Comparison of ENCODE assay signal across 21 cellular contexts in genomic region chr1:2848006-2848670, GRCh38. TPM values are rescaled to one million over a fixed set of nuclear protein-coding genes. Genes with fewer than 3 reads are reported as not detected.
DNase-seq lines count a peak whose midpoint lies in the region; ATAC-seq, FAIRE-seq and TF ChIP-seq lines count a peak whose summit lies in the region.
"Had no signal": no experiment of that assay in that cellular context is flagged by ENCODE, and none has a peak within 500 bp of the region (broad histone marks: within the 10 kb centered on the region; RNA-seq: fewer than 3 reads in every experiment).

No MANE protein-coding gene starts in this region.

- no peaks in the 10 kb centered on the region for H3K4me1 ChIP-seq in right lobe of liver
- H3K4me1 ChIP-seq in HepG2 (ENCODE audit: insufficient read depth, low read length), result no peaks in the 10 kb centered on the region
- H3K4me1 ChIP-seq in lower lobe of right lung, result no peaks in the 10 kb centered on the region
- no peaks in the 10 kb centered on the region for H3K4me1 ChIP-seq in spleen

- H3K4me3 Mint-ChIP-seq in chondrocyte (ENCODE audit: unreplicated experiment), result no peak overlapping the region

- in situ Hi-C loops in HepG2 (cut with HindIII; ENCODE audit: extremely low pct_ligation_motif_present, low pct_unique_long_range_greater_than_20kb), result no loop called here

- peaks cover 2% of the 10 kb centered on the region for H3K36me3 Mint-ChIP-seq in chondrocyte (ENCODE audit: low read depth)
- H3K36me3 Mint-ChIP-seq: CD4-positive, CD25-positive, alpha-beta regulatory T cell had no signal

- H3K36me3 ChIP-seq in right lobe of liver (no peaks in the 10 kb centered on the region), HepG2 (replicated peaks in 1 of 2; ENCODE audit: control insufficient read depth in 1 of 2, insufficient read depth in 2 of 2, low read length in 2 of 2) (no peaks in the 10 kb centered on the region), lower lobe of right lung (no peaks in the 10 kb centered on the region), spleen (no peaks in the 10 kb centered on the region)

- TF ChIP-seq CTCF in right lobe of liver (IDR thresholded peaks at IDR 0.05), result no peak
- no peak for TF ChIP-seq CTCF in HepG2 (CRISPR knock-in tag; IDR thresholded peaks at IDR 0.05)
- no peak for TF ChIP-seq CTCF in chondrocyte (IDR thresholded peaks at IDR 0.05)
- TF ChIP-seq CTCF in lower lobe of right lung (IDR thresholded peaks at IDR 0.05), result no peak
- no peak for TF ChIP-seq CTCF in spleen (IDR thresholded peaks at IDR 0.05 in 8 of 11, conservative IDR thresholded peaks at IDR 0.05 in 3 of 11)
- TF ChIP-seq CTCF in GM20000 (IDR thresholded peaks at IDR 0.05; ENCODE audit: extremely low read depth, missing control alignments), result no peak

- ATAC-seq in right lobe of liver (peak in 1 of 4 donors; percentile 35), HepG2 (no peak), lower lobe of right lung (peak in 1 of 2 donors; percentile 45)
- ATAC-seq: HCT116 had no signal

- H3K9me3 Mint-ChIP-seq in chondrocyte (ENCODE audit: low read depth), result peaks cover 23% of the 10 kb centered on the region

- no peak for TF ChIP-seq RAD21 in HepG2 (CRISPR knock-in tag; IDR thresholded peaks at IDR 0.05)

- no peaks in the 10 kb centered on the region for H3K27me3 ChIP-seq in right lobe of liver
- peaks cover 6 to 63% of the 10 kb centered on the region in 2 experiments; a peak in 4 of 5 replicates for H3K27me3 ChIP-seq in HepG2 (ENCODE audit: control insufficient read depth in 1 of 2, insufficient read depth in 2 of 2, low read length in 2 of 2)
- peaks cover 9% of the 10 kb centered on the region for H3K27me3 ChIP-seq in lower lobe of right lung (ENCODE audit: low read depth)
- peaks cover 0 to 62% (median 0%) of the 10 kb centered on the region in 7 donors for H3K27me3 ChIP-seq in spleen (replicated peaks in 1 of 7)

- no peak overlapping the region for H3K9ac ChIP-seq in HepG2 (ENCODE audit: insufficient read depth, low read depth, low read length)

- H3K4me3 ChIP-seq in right lobe of liver (no peak overlapping the region), HepG2 (replicated peaks in 1 of 3; ENCODE audit: insufficient read depth in 1 of 3, low read depth in 2 of 3, low read length in 3 of 3) (no peak overlapping the region), lower lobe of right lung (no peak overlapping the region), spleen (no peak overlapping the region)

- DNase-seq in right lobe of liver (peak in 2 of 3 donors; percentile 13 to 44), HepG2 (ENCODE audit: low spot score) (no peak), chondrocyte (ENCODE audit: low spot score) (peak; percentile 68), lower lobe of right lung (peak; percentile 28), spleen (peak; percentile 51), hepatic stellate cell (ENCODE audit: low spot score) (no peak), GM20000 (ENCODE audit: low spot score) (no peak), GM19240 (ENCODE audit: insufficient read length, low spot score) (no peak)
- DNase-seq: CD4-positive, CD25-positive, alpha-beta regulatory T cell; DMS79; NCI-H1105; NCI-H146; NCI-H2029; NCI-H2227 treated with DMSO at 0.1 percent for 48 hours; NCI-H524; NCI-H774; NK-92 treated with Interleukin-12 subunit alpha and Interleukin-12 subunit beta, amount 100 ng/mL, for 24 hours; SIG-M5 had no signal

- H3K27ac Mint-ChIP-seq in chondrocyte (ENCODE audit: unreplicated experiment), result no peak overlapping the region
- H3K27ac Mint-ChIP-seq: CD4-positive, CD25-positive, alpha-beta regulatory T cell had no signal

- no peak for TF ChIP-seq POLR2A in right lobe of liver (IDR thresholded peaks at IDR 0.05)
- TF ChIP-seq POLR2A in HepG2 (IDR thresholded peaks at IDR 0.05; ENCODE audit: insufficient read depth in 1 of 2, low read depth in 2 of 2, low read length in 2 of 2), result no peak
- no peak for TF ChIP-seq POLR2A in spleen (IDR thresholded peaks at IDR 0.05)

- no peak overlapping the region for H3K4me2 ChIP-seq in HepG2 (ENCODE audit: low read depth, low read length)

- 53% methylated on average over 6 of the region's 16 CpGs for WGBS in right lobe of liver (ENCODE audit: insufficient coverage, low coverage, low lambda C conversion rate, missing lambda C conversion rate)
- WGBS in HepG2 (ENCODE audit: low lambda C conversion rate), result 36% methylated on average over 11 of the region's 16 CpGs
- 71 to 84% (median 77%) methylated on average over 13 to 16 of the region's 16 CpGs for WGBS in spleen, 5 donors

- H3K27ac ChIP-seq in right lobe of liver (no peak overlapping the region), HepG2 (ENCODE audit: extremely low read length, insufficient read depth, low read length) (no peak overlapping the region), lower lobe of right lung (no peak overlapping the region), spleen (no peak overlapping the region)
- H3K27ac ChIP-seq: RWPE1 had no signal

- no peaks in the 10 kb centered on the region for H3K27me3 Mint-ChIP-seq in chondrocyte (ENCODE audit: low read depth)

- BruUV-seq in HepG2 (replicated peaks; lab: Mats Ljungman, UMichigan), result no TSS peak

- H3K4me1 Mint-ChIP-seq in chondrocyte (ENCODE audit: low read depth), result no peaks in the 10 kb centered on the region
- H3K4me1 Mint-ChIP-seq: CD4-positive, CD25-positive, alpha-beta regulatory T cell had no signal

- H3K79me2 ChIP-seq in HepG2 (ENCODE audit: insufficient read depth, low read length), result no peaks in the 10 kb centered on the region

- POLR2A ChIA-PET in HepG2 (lab: Yijun Ruan, JAX), result no interaction called here

- no peak for FAIRE-seq in HepG2 (lab: Jason Lieb, UNC)
- FAIRE-seq: H1 had no signal

- no peaks in the 10 kb centered on the region for H3K9me3 ChIP-seq in right lobe of liver
- H3K9me3 ChIP-seq in HepG2 (ENCODE audit: low read length), result no peaks in the 10 kb centered on the region
- no peaks in the 10 kb centered on the region for H3K9me3 ChIP-seq in lower lobe of right lung
- H3K9me3 ChIP-seq in spleen, result peaks cover 0 to 12% (median 6%) of the 10 kb centered on the region in 8 donors

- TF ChIP-seq EP300 in HepG2 (IDR thresholded peaks at IDR 0.05; ENCODE audit: low read depth in 2 of 2, low read length in 2 of 2) (no peak), HepG2 (CRISPR knock-in tag; IDR thresholded peaks at IDR 0.05; ENCODE audit: borderline replicate concordance) (no peak)

- intact Hi-C loops in right lobe of liver (cut with DNase I) (no loop called here), HepG2 (cut with micrococcal nuclease; ENCODE audit: unreplicated experiment) (no loop called here), lower lobe of right lung (cut with DNase I) (no loop called here), spleen (cut with DNase I; ENCODE audit: low total_unique reads) (no loop called here)

- CTCF ChIA-PET in HepG2 (lab: Yijun Ruan, JAX; ENCODE audit: low intra/inter-chr PET ratio, low total read pairs), result no interaction called here

- no peaks in the 10 kb centered on the region for H4K20me1 ChIP-seq in HepG2 (ENCODE audit: insufficient read depth, low read length)

- H2AFZ ChIP-seq in HepG2 (ENCODE audit: low read length), result no peak overlapping the region

RNA-seq across cellular contexts. Expression of gene TTC34, which starts 46.6 kb away (rescaled TPM):
- total RNA-seq in right lobe of liver, result under 1 TPM in 5 of 6 experiments, not detected in 1; 0.06 to 0.23 (median 0.18) TPM
- 0.07 TPM in 1 of 2 replicates, not detected in the other for total RNA-seq in HepG2 (2016; rRNA removed; fragmentation: Illumina TruSeq; extraction: Trizol)
- total RNA-seq in HepG2 (2016; cell fraction: cytosol; rRNA removed; fragmentation: Illumina TruSeq; extraction: Trizol; ENCODE audit: low read depth), result not detected in 2 replicates
- 0.09 TPM in 1 of 2 replicates, not detected in the other for total RNA-seq in HepG2 (2016; cell fraction: insoluble cytoplasmic fraction; rRNA removed; fragmentation: Illumina TruSeq; extraction: Trizol)
- 0.03 TPM in 1 of 2 replicates, not detected in the other for total RNA-seq in HepG2 (2016; cell fraction: membrane; rRNA removed; fragmentation: Illumina TruSeq; extraction: Trizol)
- total RNA-seq in HepG2 (2016; cell fraction: nucleus; rRNA removed; fragmentation: Illumina TruSeq; extraction: Trizol), result 0.22 and 0.31 TPM in 2 replicates
- polyA plus RNA-seq in HepG2 (2011; rRNA removed), result 0.11 and 0.13 TPM in 2 replicates
- polyA plus RNA-seq in HepG2 (2011; cell fraction: cytosol; rRNA removed), result 0.01 and 0.03 TPM in 2 replicates
- 1.1 and 1.5 TPM in 2 replicates for polyA plus RNA-seq in HepG2 (2011; cell fraction: nucleus; rRNA removed)
- 0.08 and 0.16 TPM in 2 replicates for polyA plus RNA-seq in HepG2 (2012)
- polyA plus RNA-seq in HepG2 (2016; cell fraction: cytosol; fragmentation: Illumina TruSeq; extraction: Trizol; ENCODE audit: low read depth), result 0.01 TPM in 1 of 2 replicates, not detected in the other
- polyA plus RNA-seq in HepG2 (2016; cell fraction: insoluble cytoplasmic fraction; fragmentation: Illumina TruSeq; extraction: Trizol; ENCODE audit: low read depth), result 0.03 and 0.05 TPM in 2 replicates
- polyA plus RNA-seq in HepG2 (2016; cell fraction: membrane; fragmentation: Illumina TruSeq; extraction: Trizol; ENCODE audit: low read depth), result 0.03 TPM in 1 of 2 replicates, not detected in the other
- polyA plus RNA-seq in HepG2 (2016; cell fraction: nucleus; fragmentation: Illumina TruSeq; extraction: Trizol; ENCODE audit: insufficient read depth, low read depth), result 0.33 and 0.36 TPM in 2 replicates
- 0.84 and 0.87 TPM in 2 replicates for polyA minus RNA-seq in HepG2 (2011; rRNA and poly(A)+ RNA removed; ENCODE audit: low replicate concordance)
- 0.09 and 0.10 TPM in 2 replicates for polyA minus RNA-seq in HepG2 (2011; cell fraction: cytosol; rRNA and poly(A)+ RNA removed)
- 1.7 and 2.5 TPM in 2 replicates for polyA minus RNA-seq in HepG2 (2011; cell fraction: nucleus; rRNA and poly(A)+ RNA removed)
- 0.60 to 1.8 TPM (median 0.67 TPM) in 3 replicates for total RNA-seq in chondrocyte
- total RNA-seq in lower lobe of right lung, result 2.6 TPM
- total RNA-seq in spleen, result 1 to 10 TPM in 6 of 7 donors, under 1 TPM in 1; 0.64 to 2.8 (median 1.8) TPM
- under 1 TPM; 0.09 to 0.51 (median 0.13) TPM for polyA plus RNA-seq in spleen

Comparison
In these comparisons a context has a peak if more than half of its experiments do, and no peak if none do; other contexts are left out.
1. DNase-seq: peak in right lobe of liver (2 of 3), chondrocyte (single experiment), lower lobe of right lung (single experiment) and spleen (single experiment); none in HepG2 (single experiment), hepatic stellate cell (single experiment), GM20000 (single experiment) and GM19240 (single experiment).